In the genomic region with DNA sequence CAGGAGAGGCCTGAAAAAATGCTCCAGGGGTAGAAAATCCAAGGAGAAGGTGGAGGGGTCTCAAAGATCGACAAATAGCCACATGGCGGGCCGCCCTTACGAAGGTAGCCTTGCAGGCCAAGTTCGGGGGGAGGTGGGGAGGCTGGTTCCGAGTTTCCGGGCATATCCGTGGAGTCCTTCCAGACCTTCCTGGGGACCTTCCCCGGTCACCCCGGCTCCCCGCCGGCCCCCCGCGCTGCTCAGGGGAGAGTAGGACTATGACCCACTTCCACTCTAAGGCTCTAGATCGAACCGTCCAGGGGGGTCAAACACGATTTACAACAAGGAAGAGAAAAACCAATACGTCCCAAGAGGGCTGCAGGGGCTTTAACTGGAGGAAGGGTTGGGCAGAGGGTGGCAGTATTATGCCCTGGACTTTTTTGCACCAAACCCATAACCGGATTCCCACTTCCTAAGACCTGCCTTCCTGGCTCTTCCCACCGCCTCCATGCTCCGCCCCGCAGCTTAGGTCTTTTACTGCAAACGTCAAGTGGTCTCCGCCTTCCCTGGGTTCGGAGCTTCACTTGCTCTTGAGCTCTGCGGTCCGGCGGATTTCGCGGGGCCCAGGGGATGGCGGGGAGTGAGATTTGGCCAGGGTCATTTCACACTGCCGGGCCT, we compare ENCODE assay signal across 8 cellular contexts. TPM values are rescaled to one million over a fixed set of nuclear protein-coding genes. Genes with fewer than 3 reads are reported as not detected.
DNase-seq lines count a peak whose midpoint lies in the region; ATAC-seq, FAIRE-seq and TF ChIP-seq lines count a peak whose summit lies in the region.

No MANE protein-coding gene starts in this region.

- H4K8ac ChIP-seq in H1 (ENCODE audit: extremely low read depth, insufficient read depth, low read length): peak overlapping the region; percentile 39; the same call in 1 of the 2 replicates
- peak overlapping the region; percentile 55 for H4K8ac ChIP-seq in mesenchymal stem cell (ENCODE audit: low read length)

- H3K9ac ChIP-seq in H1 (replicated peaks in 1 of 4; ENCODE audit: extremely low read depth in 1 of 4, low read depth in 3 of 4, low read length in 3 of 4): peak overlapping the region in 3 of 4 experiments; percentile 7 to 37 (median 9); a peak in 3 of 7 replicates
- peak overlapping the region; percentile 29 for H3K9ac ChIP-seq in mesenchymal stem cell (ENCODE audit: low read length)

- peaks cover 4% of the 10 kb centered on the region; the same call in 1 of the 2 replicates for H3F3A ChIP-seq in PC-9 (ENCODE audit: insufficient read depth, low read depth)

- DNase-seq in ELR (ENCODE audit: low read depth) (peak; percentile 85), PC-9 (peak; percentile 36 to 52), H1 (ENCODE audit: low read depth in 1 of 2, low spot score in 2 of 2) (peak in 1 of 2 experiments; percentile 81), mesenchymal stem cell (peak; percentile 81), uterus (peak in 1 of 2 donors; percentile 20)
- no peak for DNase-seq in activated naive CD4-positive, alpha-beta T cell treated with anti-CD3 and anti-CD28 coated beads, Interleukin-2, amount 50 U/mL, for 72 hours (ENCODE audit: low spot score in 2 of 2)

- H3K27ac ChIP-seq in PC-9 (0 out of 2 replicates have a peak overlapping the region, but pooled peaks have one; percentile 16), H1 (ENCODE audit: low read depth, low read length) (no peak overlapping the region), mesenchymal stem cell (ENCODE audit: low read length, poor library complexity, severe bottlenecking) (no peak overlapping the region), uterus (peak overlapping the region; percentile 10 to 65)

- H3K36me3 Mint-ChIP-seq in activated naive CD4-positive, alpha-beta T cell treated with anti-CD3 and anti-CD28 coated beads, Interleukin-2, amount 50 U/mL, for 72 hours: peaks cover 0 to 26% of the 10 kb centered on the region in 2 donors

- FAIRE-seq in H1 (lab: Jason Lieb, UNC): no peak

- H2BK12ac ChIP-seq in H1 (ENCODE audit: low read depth, low read length) (no peak overlapping the region), mesenchymal stem cell (ENCODE audit: low read length in 2 of 2) (no peak overlapping the region)

- H2BK20ac ChIP-seq in H1 (ENCODE audit: low read length): no peak overlapping the region

- H2AK5ac ChIP-seq in H1 (ENCODE audit: low read depth, low read length): no peak overlapping the region
- no peak overlapping the region for H2AK5ac ChIP-seq in mesenchymal stem cell (ENCODE audit: low read length, severe bottlenecking)

- ATAC-seq in HG03280 (IDR thresholded peaks at IDR 0.05; ENCODE audit: unreplicated experiment) (peak; percentile 22), GM21526 (IDR thresholded peaks at IDR 0.05; ENCODE audit: low FRiP score, unreplicated experiment) (no peak)
- ATAC-seq in activated naive CD4-positive, alpha-beta T cell treated with anti-CD3 and anti-CD28 coated beads, Interleukin-2, amount 50 U/mL, for 72 hours: no peak

- H3K14ac ChIP-seq in H1 (ENCODE audit: insufficient read length) (no peak overlapping the region), mesenchymal stem cell (ENCODE audit: low read length in 2 of 2) (no peak overlapping the region)

- H2BK5ac ChIP-seq in H1 (ENCODE audit: low read depth, low read length) (0 out of 2 replicates have a peak overlapping the region, but pooled peaks have one; percentile 26), mesenchymal stem cell (ENCODE audit: low read depth, low read length, poor library complexity, severe bottlenecking) (no peak overlapping the region)

- H3K23me2 ChIP-seq in H1 (ENCODE audit: low read depth, low read length): peaks cover 14% of the 10 kb centered on the region; the same call in 1 of the 2 replicates

- H2BK15ac ChIP-seq in H1 (ENCODE audit: low read length) (no peak overlapping the region), mesenchymal stem cell (ENCODE audit: low read depth, poor library complexity, severe bottlenecking) (no peak overlapping the region)

- TF ChIP-seq CTCF in PC-9 (conservative IDR thresholded peaks at IDR 0.05): 0 out of 2 replicates have a peak, but pooled peaks have one; percentile 24
- no peak for TF ChIP-seq CTCF in H1 (IDR thresholded peaks at IDR 0.05; ENCODE audit: control extremely low read depth in 1 of 3, insufficient read depth in 1 of 3, low read depth in 1 of 3, low read length in 3 of 3)
- TF ChIP-seq CTCF in uterus (IDR thresholded peaks at IDR 0.05): no peak

- H3K79me2 ChIP-seq in PC-9 (ENCODE audit: low read depth) (no peaks in the 10 kb centered on the region), H1 (ENCODE audit: control insufficient read depth in 1 of 2, insufficient read depth in 2 of 2, low read length in 2 of 2) (peaks cover 0 to 8% of the 10 kb centered on the region in 2 experiments; a peak in 2 of 4 replicates)

- H3K27me3 ChIP-seq in PC-9 (ENCODE audit: insufficient read depth, low read depth) (no peaks in the 10 kb centered on the region), H1 (replicated peaks in 1 of 4; ENCODE audit: control insufficient read depth in 3 of 4, extremely low read depth in 1 of 4, insufficient read depth in 3 of 4, low read length in 3 of 4) (no peaks in the 10 kb centered on the region; a peak in 3 of 7 replicates), mesenchymal stem cell (ENCODE audit: control insufficient read depth in 1 of 2, insufficient read depth in 1 of 2, low read length in 2 of 2) (peaks cover 4 to 57% of the 10 kb centered on the region in 2 experiments), uterus (no peaks in the 10 kb centered on the region)

- peak overlapping the region; percentile 83 for H3K4me2 ChIP-seq in PC-9
- peak overlapping the region; percentile 99 to 100 for H3K4me2 ChIP-seq in H1 (ENCODE audit: insufficient read depth in 1 of 2, low read depth in 2 of 2, low read length in 2 of 2)
- H3K4me2 ChIP-seq in mesenchymal stem cell (ENCODE audit: low read length, poor library complexity, severe bottlenecking): peak overlapping the region; percentile 75

- TF ChIP-seq POLR2A in H1 (IDR thresholded peaks at IDR 0.05; ENCODE audit: control extremely low read depth in 1 of 2, low read depth in 2 of 2, low read length in 2 of 2): no peak
- TF ChIP-seq POLR2A in uterus (IDR thresholded peaks at IDR 0.05): no peak

- no peaks in the 10 kb centered on the region for H3K9me2 ChIP-seq in PC-9 (ENCODE audit: insufficient read depth)

- peak overlapping the region; percentile 66 for H3K18ac ChIP-seq in H1 (ENCODE audit: extremely low read depth, low read length)
- H3K18ac ChIP-seq in mesenchymal stem cell (ENCODE audit: low read depth in 1 of 2, low read length in 2 of 2): no peak overlapping the region

- CTCF ChIA-PET in PC-9 (lab: Charles Lee) (no interaction called here), H1 (lab: Charles Lee; ENCODE audit: partially characterized antibody) (interaction anchor here (0.6 to 4.1 kb wide), 15 partner anchors 9 to 313 kb away, joined by 3 to 22 read pairs (median 3); no protein-coding TSS in a partner anchor)

- H3K9me3 Mint-ChIP-seq in activated naive CD4-positive, alpha-beta T cell treated with anti-CD3 and anti-CD28 coated beads, Interleukin-2, amount 50 U/mL, for 72 hours: peaks cover 0 to 3% of the 10 kb centered on the region in 2 donors

- no peak overlapping the region for H4K5ac ChIP-seq in H1 (ENCODE audit: insufficient read length, low read depth, low read length)

- TF ChIP-seq RAD21 in H1 (IDR thresholded peaks at IDR 0.05 in 1 of 2, conservative IDR thresholded peaks at IDR 0.05 in 1 of 2; ENCODE audit: low read depth in 2 of 2, low read length in 2 of 2): no peak

- H2AFZ ChIP-seq in PC-9 (peak overlapping the region; percentile 96), H1 (ENCODE audit: low read length) (peak overlapping the region; percentile 67; the same call in 1 of the 2 replicates), mesenchymal stem cell (ENCODE audit: low read depth, low read length) (peak overlapping the region; percentile 29)

- BruUV-seq in PC-9 (replicated peaks; lab: Mats Ljungman, UMichigan): no TSS peak

- H3K79me1 ChIP-seq in H1 (ENCODE audit: low read depth, low read length) (no peaks in the 10 kb centered on the region), mesenchymal stem cell (replicated peaks; ENCODE audit: low read length, poor library complexity, severe bottlenecking) (no peaks in the 10 kb centered on the region)

- TF ChIP-seq EP300 in H1 (IDR thresholded peaks at IDR 0.05; ENCODE audit: borderline replicate concordance in 1 of 2, low read depth in 2 of 2, low read length in 2 of 2): no peak

- intact Hi-C loops in PC-9 (cut with micrococcal nuclease; ENCODE audit: unreplicated experiment) (loop anchor here (5.0 kb wide), 1 partner anchor 233 kb away; no protein-coding TSS in a partner anchor), uterus (cut with DNase I; ENCODE audit: low total_unique reads) (no loop called here)

- no peak overlapping the region for H4K91ac ChIP-seq in H1 (replicated peaks; ENCODE audit: insufficient read length, low read length)
- no peak overlapping the region for H4K91ac ChIP-seq in mesenchymal stem cell (ENCODE audit: low read length)

- no peaks in the 10 kb centered on the region for H3K36me3 ChIP-seq in PC-9 (ENCODE audit: low read depth)
- no peaks in the 10 kb centered on the region for H3K36me3 ChIP-seq in H1 (ENCODE audit: control insufficient read depth in 2 of 4, insufficient read depth in 4 of 4, low read length in 3 of 4)
- no peaks in the 10 kb centered on the region for H3K36me3 ChIP-seq in mesenchymal stem cell (ENCODE audit: control insufficient read depth in 1 of 2, insufficient read depth in 2 of 2, low read depth in 1 of 2, low read length in 2 of 2)
- H3K36me3 ChIP-seq in uterus: no peaks in the 10 kb centered on the region

- no peak overlapping the region for H2BK120ac ChIP-seq in H1 (replicated peaks; ENCODE audit: low read depth, low read length)
- peak overlapping the region; percentile 15 for H2BK120ac ChIP-seq in mesenchymal stem cell (ENCODE audit: low read depth, low read length)

- WGBS in H1 (ENCODE audit: extremely low coverage in 1 of 2, insufficient coverage in 1 of 2, insufficient read length in 1 of 2, insufficient replicate concordance in 2 of 2, low coverage in 1 of 2, low lambda C conversion rate in 2 of 2, missing lambda C conversion rate in 1 of 2), 2 experiments: 17% methylated on average over 32 of the region's 32 CpGs; no CpG with 5 or more reads in 1 of the 2 experiments
- 21% methylated on average over 28 of the region's 32 CpGs for WGBS in mesenchymal stem cell

- no peak overlapping the region for H3K27ac Mint-ChIP-seq in activated naive CD4-positive, alpha-beta T cell treated with anti-CD3 and anti-CD28 coated beads, Interleukin-2, amount 50 U/mL, for 72 hours

- H3K56ac ChIP-seq in H1 (replicated peaks; ENCODE audit: insufficient read length, low read depth, low read length): peak overlapping the region; percentile 24

- no peaks in the 10 kb centered on the region for H3K9me3 ChIP-seq in PC-9 (ENCODE audit: insufficient read depth, low read depth)
- H3K9me3 ChIP-seq in H1 (ENCODE audit: insufficient read depth in 2 of 2, low read depth in 1 of 2, low read length in 1 of 2): no peaks in the 10 kb centered on the region
- H3K9me3 ChIP-seq in mesenchymal stem cell (ENCODE audit: control insufficient read depth, low read length): peaks cover 2% of the 10 kb centered on the region
- H3K9me3 ChIP-seq in uterus: no peaks in the 10 kb centered on the region

- H3K4me3 ChIP-seq in PC-9: peak overlapping the region; percentile 85
- peak overlapping the region; percentile 64 to 80 (median 72) for H3K4me3 ChIP-seq in H1 (ENCODE audit: extremely low read depth in 1 of 4, insufficient read depth in 2 of 4, low read depth in 3 of 4, low read length in 4 of 4)
- peak overlapping the region; percentile 67 to 78 for H3K4me3 ChIP-seq in mesenchymal stem cell (ENCODE audit: insufficient read depth in 1 of 2, low read depth in 1 of 2, low read length in 2 of 2)
- H3K4me3 ChIP-seq in uterus: peak overlapping the region; percentile 48 to 66

- H3K4ac ChIP-seq in H1 (replicated peaks; ENCODE audit: insufficient read length, low read depth, low read length) (no peak overlapping the region), mesenchymal stem cell (ENCODE audit: low read depth in 1 of 2, low read length in 2 of 2) (no peak overlapping the region)

- H4K20me1 ChIP-seq in PC-9 (ENCODE audit: insufficient read depth) (no peaks in the 10 kb centered on the region), H1 (replicated peaks in 1 of 2; ENCODE audit: control insufficient read depth in 1 of 2, insufficient read depth in 2 of 2, low read length in 2 of 2) (no peaks in the 10 kb centered on the region)

- POLR2A ChIA-PET in PC-9 (lab: Charles Lee; ENCODE audit: unreplicated experiment) (no interaction called here), H1 (lab: Charles Lee; ENCODE audit: partially characterized antibody) (interaction anchor here (1.2 to 1.3 kb wide), 4 partner anchors 9 to 290 kb away, joined by 3 to 4 read pairs (median 3); no protein-coding TSS in a partner anchor)

- H3K4me1 ChIP-seq in PC-9 (replicated peaks; ENCODE audit: insufficient read depth) (peaks cover 6% of the 10 kb centered on the region; the same call in 1 of the 2 replicates), H1 (replicated peaks in 1 of 4; ENCODE audit: control insufficient read depth in 3 of 4, insufficient read depth in 4 of 4, low read length in 3 of 4) (peaks cover 0 to 7% (median 4%) of the 10 kb centered on the region in 4 experiments; a peak in 2 of 7 replicates), mesenchymal stem cell (ENCODE audit: control insufficient read depth, insufficient read depth, low read depth, low read length) (peaks cover 8% of the 10 kb centered on the region), uterus (no peaks in the 10 kb centered on the region)

- H3K23ac ChIP-seq in H1 (ENCODE audit: insufficient read length): no peak overlapping the region
- no peak overlapping the region for H3K23ac ChIP-seq in mesenchymal stem cell (ENCODE audit: low read length in 2 of 2)

RNA-seq across cellular contexts. Expression of gene LYPD6, which starts 0.8 kb away (rescaled TPM):
- total RNA-seq in PC-9 (2021) (0.74 and 1.1 TPM in 2 replicates), uterus (10 to 100 TPM in 1 of 4 donors, 1 to 10 TPM in 2, under 1 TPM in 1; 0.29 to 23.7 (median 1.7) TPM)
- 8.8 and 8.9 TPM in 2 replicates for total RNA-seq in H1 (2021; fragmentation: NEBNext Ultra II Directional; extraction: Animal tissue kit (Norgen Biotek cat#: 25700))
- 4.4 and 5.6 TPM in 2 replicates for polyA plus RNA-seq in H1 (2011; rRNA removed)
- 5.8 TPM for polyA plus RNA-seq in H1 (2011; cell fraction: cytosol; rRNA removed)
- 6.9 TPM for polyA plus RNA-seq in H1 (2011; cell fraction: nucleus; rRNA removed)
- polyA plus RNA-seq in H1 (2012, experiment 1 of 2): 4.4 to 7.8 TPM (median 5.4 TPM) in 4 replicates
- 0.84 TPM for polyA plus RNA-seq in H1 (2012, experiment 2 of 2)
- polyA plus RNA-seq in H1 (2013, experiment 1 of 2): 3.3 TPM
- polyA plus RNA-seq in H1 (2013, experiment 2 of 2): 3.9 TPM
- 16.3 and 16.8 TPM in 2 replicates for polyA minus RNA-seq in H1 (2011; rRNA and poly(A)+ RNA removed)
- polyA minus RNA-seq in H1 (2011; cell fraction: cytosol; rRNA and poly(A)+ RNA removed): 5.8 TPM
- 14.0 TPM for polyA minus RNA-seq in H1 (2011; cell fraction: nucleus; rRNA and poly(A)+ RNA removed)
- polyA plus RNA-seq in mesenchymal stem cell (2013, experiment 1 of 2): 6.8 TPM
- polyA plus RNA-seq in mesenchymal stem cell (2013, experiment 2 of 2): 6.6 TPM
- not detected for total RNA-seq in activated naive CD4-positive, alpha-beta T cell treated with anti-CD3 and anti-CD28 coated beads, Interleukin-2, amount 50 U/mL, for 72 hours

Comparison
In these comparisons a context has a peak if more than half of its experiments do, and no peak if none do; other contexts are left out.
1. DNase-seq: peak in ELR (single experiment), PC-9 (2 of 2) and mesenchymal stem cell (single experiment); none in activated naive CD4-positive, alpha-beta T cell treated with anti-CD3 and anti-CD28 coated beads, Interleukin-2, amount 50 U/mL, for 72 hours (0 of 2).
2. H2AFZ ChIP-seq: peak in every context shown above with its lines; median percentile 96 in PC-9; 67 in H1; 29 in mesenchymal stem cell.
3. H3K27ac ChIP-seq: peak in PC-9 (single experiment) and uterus (2 of 2); none in H1 (single experiment) and mesenchymal stem cell (single experiment).
4. Peak in every context shown above with its lines, with median percentiles within 50 percentile points of each other: H3K4me2 ChIP-seq and H3K4me3 ChIP-seq.